1 cellular context compared by ENCODE assay signal in genomic region chr16:2968738-2969544, GRCh38.
A peak's percentile ranks its signal among the peaks of the same experiment; 100 is the strongest.
TF ChIP-seq lines count a peak whose summit lies in the region.

Gene PAQR4, plus strand, starts transcription at chr16:2969348. Its CDS starts 327 bp downstream, at chr16:2969675.

TF ChIP-seq in HepG2, 621 proteins besides CTCF, POLR2A, EP300 and RAD21 (continued from another document and continues in another):
- TF ChIP-seq ZNF710 (CRISPR knock-in tag; IDR thresholded peaks at IDR 0.05; ENCODE audit: borderline replicate concordance) (peak; percentile 79; the same call in 1 of the 2 replicates), ZBTB20 (CRISPR knock-in tag; IDR thresholded peaks at IDR 0.05; ENCODE audit: borderline replicate concordance, low read depth) (peak; percentile 95; the same call in 1 of the 2 replicates), THYN1 (CRISPR knock-in tag; IDR thresholded peaks at IDR 0.05; ENCODE audit: borderline replicate concordance, low read depth) (no peak), BRD4 (CRISPR knock-in tag; IDR thresholded peaks at IDR 0.05) (peak; percentile 43; the same call in 1 of the 2 replicates), ZFP62 (CRISPR knock-in tag; IDR thresholded peaks at IDR 0.05) (no peak), POGK (CRISPR knock-in tag; conservative IDR thresholded peaks at IDR 0.05) (peak; percentile 96), RBAK (CRISPR knock-in tag; IDR thresholded peaks at IDR 0.05) (no peak), ELK4 (CRISPR knock-in tag; IDR thresholded peaks at IDR 0.05; ENCODE audit: borderline replicate concordance) (peak; percentile 18; the same call in 1 of the 2 replicates), ZNF770 (CRISPR knock-in tag; IDR thresholded peaks at IDR 0.05) (peak; percentile 59; the same call in 1 of the 2 replicates), ZNF234 (CRISPR knock-in tag; conservative IDR thresholded peaks at IDR 0.05) (peak; percentile 27; the same call in 1 of the 2 replicates), ZC3H4 (CRISPR knock-in tag; IDR thresholded peaks at IDR 0.05; ENCODE audit: borderline replicate concordance) (0 out of 2 replicates have a peak, but pooled peaks have one; percentile 15), ZNF605 (CRISPR knock-in tag; IDR thresholded peaks at IDR 0.05) (peak; percentile 98), TFAP4 (IDR thresholded peaks at IDR 0.05; ENCODE audit: borderline replicate concordance, low read depth) (0 out of 2 replicates have a peak, but pooled peaks have one; percentile 32), FOXO1 (CRISPR knock-in tag; IDR thresholded peaks at IDR 0.05) (peak; percentile 46; the same call in 1 of the 2 replicates), ZNF251 (CRISPR knock-in tag; IDR thresholded peaks at IDR 0.05) (peak; percentile 74; the same call in 1 of the 2 replicates), ZNF496 (CRISPR knock-in tag; IDR thresholded peaks at IDR 0.05; ENCODE audit: insufficient replicate concordance) (no peak), SETDB1 (CRISPR knock-in tag; IDR thresholded peaks at IDR 0.05; ENCODE audit: borderline replicate concordance) (no peak), IKZF4 (CRISPR knock-in tag; IDR thresholded peaks at IDR 0.05; ENCODE audit: borderline replicate concordance, low read depth, not compliant biosample characterization) (peak; percentile 93), MED1 (CRISPR knock-in tag; IDR thresholded peaks at IDR 0.05) (peak; percentile 76), SP5 (CRISPR knock-in tag; IDR thresholded peaks at IDR 0.05; ENCODE audit: borderline replicate concordance, low read depth) (0 out of 2 replicates have a peak, but pooled peaks have one; percentile 63), ZNF34 (CRISPR knock-in tag; IDR thresholded peaks at IDR 0.05; ENCODE audit: borderline replicate concordance) (peak; percentile 91), TEF (CRISPR knock-in tag; IDR thresholded peaks at IDR 0.05) (peak; percentile 89; the same call in 1 of the 2 replicates), GTF3A (CRISPR knock-in tag; conservative IDR thresholded peaks at IDR 0.05) (no peak; the same call in 1 of the 2 replicates), ZBTB34 (CRISPR knock-in tag; IDR thresholded peaks at IDR 0.05) (peak; percentile 73; the same call in 1 of the 2 replicates), ZHX1 (CRISPR knock-in tag; IDR thresholded peaks at IDR 0.05; ENCODE audit: low read depth) (no peak; the same call in 1 of the 2 replicates), E2F2 (CRISPR knock-in tag; IDR thresholded peaks at IDR 0.05; ENCODE audit: borderline replicate concordance) (peak; percentile 85; the same call in 1 of the 2 replicates), THRA (CRISPR knock-in tag; IDR thresholded peaks at IDR 0.05; ENCODE audit: borderline replicate concordance) (peak; percentile 76), HNRNPH1 (optimal IDR thresholded peaks at IDR 0.05; ENCODE audit: low read depth, low read length) (no peak), NFAT5 (CRISPR knock-in tag; IDR thresholded peaks at IDR 0.05) (peak; percentile 91; the same call in 1 of the 2 replicates)
